Comparison of ENCODE assay signal across 30 cellular contexts in the genomic region with DNA sequence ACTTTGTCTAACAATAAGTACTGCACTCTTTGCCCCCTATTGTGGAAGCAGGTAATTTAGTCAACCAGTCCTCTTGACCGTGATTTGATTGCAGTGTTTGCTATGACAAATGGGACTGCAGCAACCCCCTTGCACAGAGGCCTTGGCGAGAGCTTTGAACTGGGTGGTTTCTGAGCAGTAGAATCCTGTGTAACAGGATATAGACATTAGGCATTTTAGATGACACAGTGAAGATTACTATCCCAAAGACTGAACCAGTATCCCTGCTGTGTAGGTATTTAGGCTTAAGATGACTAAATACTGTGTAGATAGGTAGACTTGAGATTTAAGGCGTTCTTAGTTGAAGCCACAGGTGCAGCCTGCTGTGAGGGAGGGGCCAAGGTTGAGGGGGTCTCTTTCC. TPM values are rescaled to one million over a fixed set of nuclear protein-coding genes. Genes with fewer than 3 reads are reported as not detected.
DNase-seq lines count a peak whose midpoint lies in the region; ATAC-seq and TF ChIP-seq lines count a peak whose summit lies in the region.
"Had no signal": no experiment of that assay in that cellular context is flagged by ENCODE, and none has a peak within 500 bp of the region (broad histone marks: within the 10 kb centered on the region; RNA-seq: fewer than 3 reads in every experiment).

No MANE protein-coding gene starts in this region.

- no peak for ATAC-seq in CD4-positive, alpha-beta T cell (ENCODE audit: poor library complexity)
- ATAC-seq in GM23338: no peak
- no peak for ATAC-seq in PC-3
- ATAC-seq: activated CD8-positive, alpha-beta T cell treated with anti-CD3 and anti-CD28 coated beads for 36 hours; heart right ventricle; left colon; right cardiac atrium had no signal

- no peaks in the 10 kb centered on the region for H3K27me3 Mint-ChIP-seq in CD4-positive, alpha-beta T cell
- peaks cover 45% of the 10 kb centered on the region for H3K27me3 Mint-ChIP-seq in GM23338 (ENCODE audit: insufficient read depth, low read depth, poor library complexity)
- H3K27me3 Mint-ChIP-seq: activated CD8-positive, alpha-beta T cell treated with anti-CD3 and anti-CD28 coated beads for 36 hours; CD4-positive, alpha-beta memory T cell; IgD-negative memory B cell; memory B cell had no signal

- H3F3A ChIP-seq in GM23338 (replicated peaks; ENCODE audit: low read depth) (peaks cover 95% of the 10 kb centered on the region), PC-3 (ENCODE audit: low read length, unreplicated experiment) (no peaks in the 10 kb centered on the region)

- H3K4me2 ChIP-seq in GM23338 (peak overlapping the region; percentile 97), PC-3 (ENCODE audit: low read length) (no peak overlapping the region)
- H3K4me2 ChIP-seq: neural progenitor cell, SK-N-SH had no signal

- BruUV-seq in PC-3 (replicated peaks; lab: Mats Ljungman, UMichigan): no TSS peak

- intact Hi-C loops in CD4-positive, alpha-beta T cell (cut with DNase I, micrococcal nuclease): loop anchor here in 1 of 2 experiments (10.0 kb wide), 1 partner anchor 247 kb away; no protein-coding TSS in a partner anchor
- intact Hi-C loops in PC-3 (cut with micrococcal nuclease): no loop called here

- no peaks in the 10 kb centered on the region for H3K9me2 ChIP-seq in GM23338 (ENCODE audit: insufficient read depth)
- no peaks in the 10 kb centered on the region for H3K9me2 ChIP-seq in PC-3 (replicated peaks; ENCODE audit: low read length)
- H3K9me2 ChIP-seq: SK-N-SH had no signal

- H3K36me3 ChIP-seq in GM23338 (ENCODE audit: insufficient read depth): peaks cover 95% of the 10 kb centered on the region
- peaks cover 41% of the 10 kb centered on the region for H3K36me3 ChIP-seq in NT2/D1 (ENCODE audit: insufficient read depth, insufficient read length, low read length)
- H3K36me3 ChIP-seq in PC-3 (ENCODE audit: low read depth, low read length): no peaks in the 10 kb centered on the region
- H3K36me3 ChIP-seq: brain microvascular endothelial cell, heart right ventricle, MG63, neural progenitor cell, spleen, transverse colon had no signal

- CTCF ChIA-PET in CD4-positive, alpha-beta T cell (lab: Charles Lee): no interaction called here
- CTCF ChIA-PET in PC-3 (lab: Charles Lee): no interaction called here

- TF ChIP-seq CTCF in CD4-positive, alpha-beta T cell (IDR thresholded peaks at IDR 0.05): no peak
- TF ChIP-seq CTCF in GM23338 (conservative IDR thresholded peaks at IDR 0.05; ENCODE audit: low read depth in 2 of 2) (no peak), PC-3 (conservative IDR thresholded peaks at IDR 0.05; ENCODE audit: low read depth, low read length) (no peak), foreskin fibroblast (IDR thresholded peaks at IDR 0.05; ENCODE audit: low read depth, low read length) (no peak)

- H3K36me3 Mint-ChIP-seq in CD4-positive, alpha-beta T cell (ENCODE audit: low read depth): no peaks in the 10 kb centered on the region
- peaks cover 99% of the 10 kb centered on the region for H3K36me3 Mint-ChIP-seq in GM23338 (ENCODE audit: low read depth)
- H3K36me3 Mint-ChIP-seq: CD4-positive, alpha-beta memory T cell; IgD-negative memory B cell; memory B cell had no signal

- POLR2A ChIA-PET in CD4-positive, alpha-beta T cell (lab: Charles Lee): interaction anchor here (1.5 kb wide), 1 partner anchor 9 kb away, joined by 5 read pairs; no protein-coding TSS in a partner anchor
- POLR2A ChIA-PET in PC-3 (lab: Charles Lee; ENCODE audit: unreplicated experiment): no interaction called here

- H3K4me1 ChIP-seq in GM23338 (ENCODE audit: insufficient read depth) (peaks cover 100% of the 10 kb centered on the region), NT2/D1 (ENCODE audit: insufficient read depth, insufficient read length) (peaks cover 18% of the 10 kb centered on the region), PC-3 (ENCODE audit: insufficient read depth, low read length) (peaks cover 15% of the 10 kb centered on the region)

- H3K4me3 ChIP-seq in GM23338 (peak overlapping the region; percentile 91), NT2/D1 (ENCODE audit: insufficient read length, low read depth) (no peak overlapping the region), PC-3 (ENCODE audit: low read length) (no peak overlapping the region), foreskin fibroblast (ENCODE audit: low read depth in 1 of 2, low read length in 2 of 2) (no peak overlapping the region)
- H3K4me3 ChIP-seq: heart right ventricle, MG63, neural progenitor cell, spleen, transverse colon had no signal

- no peaks in the 10 kb centered on the region for H3K9me3 ChIP-seq in CD4-positive, alpha-beta T cell (ENCODE audit: control insufficient read depth, low read length)
- H3K9me3 ChIP-seq in NT2/D1 (ENCODE audit: insufficient read depth, low read length) (no peaks in the 10 kb centered on the region), PC-3 (ENCODE audit: low read length) (no peaks in the 10 kb centered on the region)
- H3K9me3 ChIP-seq: heart right ventricle, MG63, SK-N-SH, spleen, transverse colon had no signal

- no peaks in the 10 kb centered on the region for H3K9me3 Mint-ChIP-seq in CD4-positive, alpha-beta T cell
- H3K9me3 Mint-ChIP-seq in GM23338: peaks cover 4% of the 10 kb centered on the region; the same call in 1 of the 3 replicates
- H3K9me3 Mint-ChIP-seq: activated CD8-positive, alpha-beta T cell treated with anti-CD3 and anti-CD28 coated beads for 36 hours; CD4-positive, alpha-beta memory T cell; IgD-negative memory B cell; memory B cell; neural progenitor cell had no signal

- H3K27ac Mint-ChIP-seq in CD4-positive, alpha-beta T cell: peak overlapping the region; percentile 15
- H3K27ac Mint-ChIP-seq in GM23338: no peak overlapping the region
- H3K27ac Mint-ChIP-seq: activated CD8-positive, alpha-beta T cell treated with anti-CD3 and anti-CD28 coated beads for 36 hours; memory B cell; neural progenitor cell had no signal

- H3K27ac ChIP-seq in CD4-positive, alpha-beta T cell (ENCODE audit: low read depth, low read length): no peak overlapping the region
- H3K27ac ChIP-seq in GM23338 (ENCODE audit: low read depth): peak overlapping the region; percentile 96
- H3K27ac ChIP-seq in PC-3 (ENCODE audit: low read length): no peak overlapping the region
- H3K27ac ChIP-seq: brain microvascular endothelial cell, heart right ventricle, neural progenitor cell, spleen, transverse colon had no signal

- H2AFZ ChIP-seq in GM23338 (no peak overlapping the region), PC-3 (ENCODE audit: low read length) (no peak overlapping the region)
- H2AFZ ChIP-seq: neural progenitor cell had no signal

- peak overlapping the region; percentile 32 for H3K9ac ChIP-seq in NT2/D1 (ENCODE audit: insufficient read length, low read depth)
- no peak overlapping the region for H3K9ac ChIP-seq in PC-3 (ENCODE audit: low read length)
- H3K9ac ChIP-seq: neural progenitor cell, SK-N-SH had no signal

- peaks cover 18% of the 10 kb centered on the region for H3K4me1 Mint-ChIP-seq in CD4-positive, alpha-beta T cell (ENCODE audit: low read depth)
- peaks cover 87% of the 10 kb centered on the region for H3K4me1 Mint-ChIP-seq in GM23338
- H3K4me1 Mint-ChIP-seq: memory B cell had no signal

- H3K79me2 ChIP-seq in GM23338 (replicated peaks; ENCODE audit: insufficient read depth) (peaks cover 100% of the 10 kb centered on the region), PC-3 (ENCODE audit: low read length) (0 out of 2 replicates have a peak, but pooled peaks cover 3% of the 10 kb centered on the region)

- H4K20me1 ChIP-seq in GM23338 (replicated peaks; ENCODE audit: insufficient read depth) (peaks cover 100% of the 10 kb centered on the region), PC-3 (ENCODE audit: low read length) (no peaks in the 10 kb centered on the region)

- no peaks in the 10 kb centered on the region for H3K27me3 ChIP-seq in CD4-positive, alpha-beta T cell (ENCODE audit: control insufficient read depth, insufficient read depth, low read length)
- no peaks in the 10 kb centered on the region for H3K27me3 ChIP-seq in GM23338 (ENCODE audit: insufficient read depth)
- H3K27me3 ChIP-seq in NT2/D1 (ENCODE audit: insufficient read depth, insufficient read length): no peaks in the 10 kb centered on the region
- no peaks in the 10 kb centered on the region for H3K27me3 ChIP-seq in PC-3 (ENCODE audit: low read length)
- H3K27me3 ChIP-seq: brain microvascular endothelial cell, heart right ventricle, MG63, neural progenitor cell, spleen, transverse colon had no signal

- no peak overlapping the region for H3K4me3 Mint-ChIP-seq in CD4-positive, alpha-beta T cell
- H3K4me3 Mint-ChIP-seq in GM23338: peak overlapping the region; percentile 30; the same call in 2 of the 3 replicates
- H3K4me3 Mint-ChIP-seq: activated CD8-positive, alpha-beta T cell treated with anti-CD3 and anti-CD28 coated beads for 36 hours; IgD-negative memory B cell; memory B cell; neural progenitor cell had no signal

- no peak for DNase-seq in CD4-positive, alpha-beta T cell
- no peak for DNase-seq in GM23338 (ENCODE audit: low spot score)
- no peak for DNase-seq in NT2/D1 (ENCODE audit: low read depth, low spot score)
- DNase-seq in left kidney (ENCODE audit: low read depth, low spot score): peak; percentile 20
- no peak for DNase-seq in PC-3
- no peak for DNase-seq in foreskin fibroblast
- DNase-seq in dermis blood vessel endothelial cell: no peak
- DNase-seq: activated CD8-positive, alpha-beta T cell treated with anti-CD3 and anti-CD28 coated beads for 36 hours; activated effector memory CD4-positive, alpha-beta T cell treated with Interleukin-2 at 50 U/mL for 16 hours; amniotic stem cell; brain microvascular endothelial cell; CD4-positive, alpha-beta memory T cell; DMS153; effector CD4-positive, alpha-beta T cell; erythroblast; GOT3; heart right ventricle; left colon; MG63; NCI-H1105 treated with DMSO at 0.1 percent for 48 hours; NCI-H2029 treated with DMSO at 0.1 percent for 48 hours; NCI-H82; right cardiac atrium; SK-N-SH; spleen; T-helper 2 cell; transverse colon had no signal

TF ChIP-seq in GM23338, 12 proteins besides CTCF, POLR2A, EP300 and RAD21 (continues in another document):
- no peak for TF ChIP-seq EZH2phosphoT487 (IDR thresholded peaks at IDR 0.05; ENCODE audit: unreplicated experiment)
- TF ChIP-seq POLR2AphosphoS5 (IDR thresholded peaks at IDR 0.05; ENCODE audit: low read depth): no peak; the same call in 1 of the 2 replicates

RNA-seq across cellular contexts. Expression of a gene that starts 9.9 kb away (rescaled TPM):
- total RNA-seq in CD4-positive, alpha-beta T cell: under 1 TPM; 0.28 to 0.33 TPM
- 2,222 and 2,281 TPM in 2 replicates for total RNA-seq in GM23338 (2014; rRNA removed; shearing (Covaris generic))
- 711 and 726 TPM in 2 replicates for polyA plus RNA-seq in GM23338 (2016; fragmentation: Nextera tagmentation; extraction: Ambion mirVana)
- 7.3 and 9.3 TPM in 2 replicates for total RNA-seq in PC-3 (2014; rRNA removed)
- total RNA-seq in dermis blood vessel endothelial cell: 2.9 and 5.5 TPM in 2 replicates
- polyA plus RNA-seq: IgD-negative memory B cell had no signal

RNA-seq across cellular contexts. Expression of a gene that starts 28.8 kb away (rescaled TPM):
- 10 to 100 TPM; 30.3 to 30.4 TPM for total RNA-seq in CD4-positive, alpha-beta T cell
- 84.7 and 86.4 TPM in 2 replicates for total RNA-seq in GM23338 (2014; rRNA removed; shearing (Covaris generic))
- 67.3 and 70.4 TPM in 2 replicates for polyA plus RNA-seq in GM23338 (2016; fragmentation: Nextera tagmentation; extraction: Ambion mirVana)
- 32.5 and 33.5 TPM in 2 replicates for total RNA-seq in PC-3 (2014; rRNA removed)
- 24.4 and 28.1 TPM in 2 replicates for total RNA-seq in dermis blood vessel endothelial cell

RNA-seq across cellular contexts. Expression of a gene that starts 47.7 kb away (rescaled TPM):
- 100 to 1,000 TPM; 130 TPM for total RNA-seq in CD4-positive, alpha-beta T cell
- total RNA-seq in GM23338 (2014; rRNA removed; shearing (Covaris generic)): 152 and 177 TPM in 2 replicates
- polyA plus RNA-seq in GM23338 (2016; fragmentation: Nextera tagmentation; extraction: Ambion mirVana): 61.2 and 69.3 TPM in 2 replicates
- total RNA-seq in PC-3 (2014; rRNA removed) (81.4 and 91.3 TPM in 2 replicates), dermis blood vessel endothelial cell (127 and 157 TPM in 2 replicates)

Comparison
In these comparisons a context has a peak if more than half of its experiments do, and no peak if none do; other contexts are left out.
1. RNA of a gene that starts 9.9 kb away (total RNA-seq): 2,222 to 2,281 TPM in GM23338; 7.3 to 9.3 TPM in PC-3, 2.9 to 5.5 TPM in dermis blood vessel endothelial cell and 0.28 to 0.33 TPM in CD4-positive, alpha-beta T cell; every median in the first group is over 100 times any median in the second.